21 cellular contexts compared by ENCODE assay signal in the genomic region with DNA sequence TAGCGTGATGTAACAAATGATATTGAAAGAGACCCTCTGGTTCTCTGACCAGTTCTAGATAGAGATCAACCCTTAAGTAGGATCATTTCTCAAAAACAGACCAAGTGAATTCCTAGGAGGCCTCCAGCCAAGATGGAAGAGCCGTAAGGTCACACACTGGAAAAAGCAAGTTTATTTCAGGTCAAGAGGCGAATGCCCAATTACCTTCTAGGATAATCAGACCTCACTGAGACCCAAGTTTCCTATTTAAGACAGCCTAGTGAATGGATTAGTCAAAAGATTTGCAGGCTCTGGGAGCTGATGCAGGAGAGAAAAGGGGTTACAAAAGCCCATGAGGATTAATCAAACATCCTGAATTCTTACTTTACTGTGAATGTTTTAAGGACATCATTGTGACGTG.
"Had no signal": no experiment of that assay in that cellular context is flagged by ENCODE, and none has a peak within 500 bp of the region (broad histone marks: within the 10 kb centered on the region; RNA-seq: fewer than 3 reads in every experiment).

No MANE protein-coding gene starts in this region.

- H3K4me3 ChIP-seq: K562 had no signal

- DNase-seq: Kasumi-1, MM.1S, NCI-H1092 treated with DMSO at 0.1 percent for 48 hours, NCI-H146, NCI-H1694 treated with DMSO at 0.1 percent for 48 hours, NCI-H1930, NCI-H2171 treated with DMSO at 0.1 percent for 48 hours, NCI-H345, NCI-H446 treated with DMSO at 0.1 percent for 48 hours, NCI-H510A treated with DMSO at 0.1 percent for 48 hours, NCI-H69, PC-3, SHP77, T-helper 1 cell had no signal

- H3K4me3 Mint-ChIP-seq: IgD-negative memory B cell had no signal

- H3K27ac Mint-ChIP-seq: IgD-negative memory B cell had no signal

- H3K4me2 ChIP-seq: KMS-11 had no signal

- ATAC-seq: K562, Panc1, PC-3, SK-N-SH treated with all-trans-retinoic acid at 6 μM for 48 hours had no signal

- H3K36me3 Mint-ChIP-seq: IgD-negative memory B cell had no signal

- H3K9ac ChIP-seq: KMS-11 had no signal

- H3K27me3 Mint-ChIP-seq: IgD-negative memory B cell had no signal

- H3K27ac ChIP-seq: HL-60, KMS-11, RWPE1 had no signal
